ENCODE assay signal across 8 cellular contexts in the genomic region with DNA sequence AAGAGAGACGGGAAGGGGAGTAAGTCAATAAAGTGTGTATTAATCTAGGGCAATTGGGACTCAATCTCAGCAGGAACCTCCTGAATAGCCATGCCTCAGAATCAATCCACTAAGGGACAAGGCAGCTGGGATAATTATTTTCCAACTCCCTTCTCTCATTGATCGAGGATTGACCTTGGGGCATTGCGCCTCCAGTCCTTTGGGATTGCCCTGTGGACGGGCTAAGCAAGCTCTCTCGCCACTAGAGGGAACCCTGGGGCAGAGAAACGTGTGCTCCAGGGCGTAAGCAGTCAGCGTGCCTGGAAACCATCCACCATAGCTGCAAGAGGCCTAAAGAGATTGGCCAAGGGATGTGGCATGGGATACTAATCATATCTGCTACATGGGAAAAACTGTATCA. TPM values are rescaled to one million over a fixed set of nuclear protein-coding genes. Genes with fewer than 3 reads are reported as not detected.
DNase-seq lines count a peak whose midpoint lies in the region; ATAC-seq, FAIRE-seq and TF ChIP-seq lines count a peak whose summit lies in the region.

No MANE protein-coding gene starts in this region.

- DNase-seq in Caki2 (ENCODE audit: low read depth) (peak; percentile 19), HCEC 1CT (peak; percentile 74), NCI-H510A (lab: John Stamatoyannopoulos, UW) (peak; percentile 37), activated T-cell treated with anti-CD3 and anti-CD28 coated beads for 48 hours (ENCODE audit: low read depth) (peak; percentile 30), foreskin melanocyte (peak; percentile 30), pancreas (peak; percentile 80 to 90 (median 86))

- no peaks in the 10 kb centered on the region for H3K9me3 ChIP-seq in pancreas

- no peak overlapping the region for H3K4me3 ChIP-seq in pancreas

- WGBS in pancreas, 2 donors = 5 to 7% methylated on average over 8 of the region's 8 CpGs

- TF ChIP-seq CTCF in pancreas (IDR thresholded peaks at IDR 0.05) = peak; percentile 68 to 84 (median 72)

- in situ Hi-C loops in Caki2 (cut with HindIII; ENCODE audit: low pct_unique_long_range_greater_than_20kb, low sequenced_read_pairs) = no loop called here

- intact Hi-C loops in pancreas (cut with DNase I) = loop anchor here in 1 of 3 donors (5.0 kb wide), 1 partner anchor 51 kb away; no protein-coding TSS in a partner anchor

- H3K27ac ChIP-seq in pancreas = no peak overlapping the region

- no peaks in the 10 kb centered on the region for H3K36me3 ChIP-seq in pancreas

- H3K4me1 ChIP-seq in pancreas = no peaks in the 10 kb centered on the region

- peak; percentile 98 to 100 (median 100) for ATAC-seq in pancreas
- no peak for ATAC-seq in GM19324 (IDR thresholded peaks at IDR 0.05; ENCODE audit: low FRiP score, unreplicated experiment)
- ATAC-seq in HG03280 (IDR thresholded peaks at IDR 0.05; ENCODE audit: unreplicated experiment) = no peak

- no peaks in the 10 kb centered on the region for H3K27me3 ChIP-seq in pancreas

- no peak for FAIRE-seq in pancreas (lab: Jason Lieb, UNC)

RNA-seq across cellular contexts. Expression of a gene that starts 53.9 kb away (rescaled TPM):
- 3.7 and 4.9 TPM in 2 replicates for total RNA-seq in Caki2 (2014; rRNA removed; shearing (Covaris generic); ENCODE audit: low replicate concordance)
- 1 to 10 TPM; 2.8 to 6.7 (median 5.2) TPM for total RNA-seq in pancreas
- polyA plus RNA-seq in pancreas = 1 to 10 TPM; 1.2 to 1.8 TPM

Comparison
In these comparisons a context has a peak if more than half of its experiments do, and no peak if none do; other contexts are left out.
1. DNase-seq: peak in every context shown above with its lines; median percentile 86 in pancreas; 74 in HCEC 1CT; 37 in NCI-H510A; 30 in activated T-cell treated with anti-CD3 and anti-CD28 coated beads for 48 hours; 30 in foreskin melanocyte; 19 in Caki2.
2. ATAC-seq: peak in pancreas (4 of 4); none in GM19324 (single experiment) and HG03280 (single experiment).